ENCODE assay signal across 28 cellular contexts in the genomic region with DNA sequence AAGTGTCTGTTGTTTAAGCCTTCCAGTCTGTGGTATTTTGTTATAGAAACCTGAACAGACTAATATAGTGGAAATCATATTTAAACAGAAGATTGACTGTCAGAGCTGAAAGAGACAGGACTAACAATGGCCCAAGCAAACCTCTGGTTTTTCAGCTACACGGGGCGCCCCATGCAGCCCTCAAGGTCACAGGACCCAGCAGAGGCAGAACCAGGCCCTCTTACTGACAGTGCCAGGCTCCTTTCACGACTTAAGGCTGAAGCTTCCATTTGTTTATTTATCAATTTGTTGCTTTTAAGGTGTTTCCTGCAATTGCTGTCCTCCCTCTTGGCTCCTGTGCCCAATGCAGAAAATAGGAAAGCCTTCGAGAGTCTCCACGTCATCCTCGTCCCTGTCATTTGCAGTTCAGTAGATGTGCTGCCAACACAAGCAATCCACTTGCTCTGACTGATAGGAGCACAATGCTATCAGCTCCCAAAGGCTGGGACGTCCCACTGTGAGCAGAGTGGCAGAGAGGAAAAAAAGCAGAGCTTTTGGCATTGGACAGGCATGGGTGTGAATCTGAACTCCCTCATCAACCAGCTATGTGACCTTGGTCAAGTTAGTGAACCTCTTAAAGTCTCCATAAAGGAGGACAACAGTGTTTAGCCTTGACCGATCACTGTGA. TPM values are rescaled to one million over a fixed set of nuclear protein-coding genes. Genes with fewer than 3 reads are reported as not detected.
DNase-seq lines count a peak whose midpoint lies in the region; ATAC-seq, FAIRE-seq and TF ChIP-seq lines count a peak whose summit lies in the region.
"Had no signal": no experiment of that assay in that cellular context is flagged by ENCODE, and none has a peak within 500 bp of the region (broad histone marks: within the 10 kb centered on the region; RNA-seq: fewer than 3 reads in every experiment).

No MANE protein-coding gene starts in this region.

- H3K9ac ChIP-seq in Karpas-422 (ENCODE audit: low read length), result no peak overlapping the region
- H3K9ac ChIP-seq in H1 (replicated peaks in 1 of 4; ENCODE audit: extremely low read depth in 1 of 4, low read depth in 3 of 4, low read length in 3 of 4), result no peak overlapping the region
- H3K9ac ChIP-seq in neural progenitor cell, result no peak overlapping the region
- H3K9ac ChIP-seq: KMS-11 had no signal

- TF ChIP-seq POLR2A in H1 (IDR thresholded peaks at IDR 0.05; ENCODE audit: control extremely low read depth in 1 of 2, low read depth in 2 of 2, low read length in 2 of 2) (no peak), sigmoid colon (IDR thresholded peaks at IDR 0.05) (no peak)

- H3K4me3 ChIP-seq in Karpas-422 (ENCODE audit: low read length) (no peak overlapping the region), H1 (ENCODE audit: extremely low read depth in 1 of 4, insufficient read depth in 2 of 4, low read depth in 3 of 4, low read length in 4 of 4) (no peak overlapping the region), left ventricle myocardium inferior (no peak overlapping the region), neural progenitor cell (no peak overlapping the region), sigmoid colon (no peak overlapping the region)
- H3K4me3 ChIP-seq: A549, SJCRH30 had no signal

- no peak overlapping the region for H2AK5ac ChIP-seq in H1 (ENCODE audit: low read depth, low read length)

- TF ChIP-seq RAD21 in H1 (IDR thresholded peaks at IDR 0.05 in 1 of 2, conservative IDR thresholded peaks at IDR 0.05 in 1 of 2; ENCODE audit: low read depth in 2 of 2, low read length in 2 of 2), result no peak

- H3K23ac ChIP-seq in H1 (ENCODE audit: insufficient read length), result no peak overlapping the region

- H4K5ac ChIP-seq in H1 (ENCODE audit: insufficient read length, low read depth, low read length), result no peak overlapping the region

- H3K79me1 ChIP-seq in H1 (ENCODE audit: low read depth, low read length), result no peaks in the 10 kb centered on the region

- H2BK15ac ChIP-seq in H1 (ENCODE audit: low read length), result no peak overlapping the region

- no peak for FAIRE-seq in H1 (lab: Jason Lieb, UNC)
- FAIRE-seq: A549, GM12891, H54, RCC 7860 had no signal

- peaks cover 2% of the 10 kb centered on the region for H3K4me1 Mint-ChIP-seq in neural progenitor cell
- no peaks in the 10 kb centered on the region for H3K4me1 Mint-ChIP-seq in activated CD8-positive, alpha-beta memory T cell treated with anti-CD3 and anti-CD28 coated beads, Interleukin-2, amount 10 ng/mL, durations not matched to agents 7 days and 5 days
- H3K4me1 Mint-ChIP-seq: CD8-positive, alpha-beta memory T cell; IgD-negative memory B cell had no signal

- H4K8ac ChIP-seq in H1 (ENCODE audit: extremely low read depth, insufficient read depth, low read length), result no peak overlapping the region

- no peak overlapping the region for H2BK5ac ChIP-seq in H1 (ENCODE audit: low read depth, low read length)

- 82% methylated on average over 8 of the region's 8 CpGs; no CpG with 5 or more reads in 1 of the 2 experiments for WGBS in H1 (ENCODE audit: extremely low coverage in 1 of 2, insufficient coverage in 1 of 2, insufficient read length in 1 of 2, insufficient replicate concordance in 2 of 2, low coverage in 1 of 2, low lambda C conversion rate in 2 of 2, missing lambda C conversion rate in 1 of 2), 2 experiments
- 80 to 85% methylated on average over 8 of the region's 8 CpGs for WGBS in sigmoid colon, 2 donors

- H3F3A ChIP-seq in neural progenitor cell (ENCODE audit: low read depth), result no peaks in the 10 kb centered on the region

- H3K4me1 ChIP-seq in Karpas-422 (ENCODE audit: low read length) (no peaks in the 10 kb centered on the region), H1 (replicated peaks in 1 of 4; ENCODE audit: control insufficient read depth in 3 of 4, insufficient read depth in 4 of 4, low read length in 3 of 4) (no peaks in the 10 kb centered on the region), left ventricle myocardium inferior (peaks cover 6% of the 10 kb centered on the region), neural progenitor cell (peaks cover 9% of the 10 kb centered on the region), sigmoid colon (no peaks in the 10 kb centered on the region)
- H3K4me1 ChIP-seq: A549, SJCRH30 had no signal

- no peaks in the 10 kb centered on the region for H3K23me2 ChIP-seq in H1 (ENCODE audit: low read depth, low read length)

- no peaks in the 10 kb centered on the region for H3K9me2 ChIP-seq in Karpas-422 (replicated peaks; ENCODE audit: insufficient read depth, low read length)

- no peaks in the 10 kb centered on the region for H3K9me3 ChIP-seq in Karpas-422 (ENCODE audit: low read length)
- H3K9me3 ChIP-seq in H1 (ENCODE audit: insufficient read depth in 2 of 2, low read depth in 1 of 2, low read length in 1 of 2), result no peaks in the 10 kb centered on the region
- no peaks in the 10 kb centered on the region for H3K9me3 ChIP-seq in left ventricle myocardium inferior (replicated peaks)
- H3K9me3 ChIP-seq in neural progenitor cell (ENCODE audit: low read depth), result no peaks in the 10 kb centered on the region
- no peaks in the 10 kb centered on the region for H3K9me3 ChIP-seq in sigmoid colon
- H3K9me3 ChIP-seq: A549, SJCRH30 had no signal

- POLR2A ChIA-PET in H1 (lab: Charles Lee; ENCODE audit: partially characterized antibody), result interaction anchor here (0.9 to 3.8 kb wide), 2 partner anchors 10 to 16 kb away, joined by 3 to 25 read pairs; a partner anchor contains a TSS

- H3K56ac ChIP-seq in H1 (replicated peaks; ENCODE audit: insufficient read length, low read depth, low read length), result no peak overlapping the region

- H2BK20ac ChIP-seq in H1 (ENCODE audit: low read length), result no peak overlapping the region

- no peaks in the 10 kb centered on the region for H3K9me3 Mint-ChIP-seq in neural progenitor cell
- H3K9me3 Mint-ChIP-seq in activated CD8-positive, alpha-beta memory T cell treated with anti-CD3 and anti-CD28 coated beads, Interleukin-2, amount 10 ng/mL, durations not matched to agents 7 days and 5 days (ENCODE audit: low read depth), result no peaks in the 10 kb centered on the region
- H3K9me3 Mint-ChIP-seq: CD8-positive, alpha-beta memory T cell; IgD-negative memory B cell had no signal

- no peak overlapping the region for H2BK12ac ChIP-seq in H1 (ENCODE audit: low read depth, low read length)

- no peak overlapping the region for H3K27ac ChIP-seq in Karpas-422 (ENCODE audit: low read length)
- H3K27ac ChIP-seq in H1 (ENCODE audit: low read depth, low read length), result no peak overlapping the region
- H3K27ac ChIP-seq in left ventricle myocardium inferior (replicated peaks), result peak overlapping the region; percentile 78
- H3K27ac ChIP-seq in neural progenitor cell, result no peak overlapping the region
- H3K27ac ChIP-seq in sigmoid colon, result no peak overlapping the region
- H3K27ac ChIP-seq: A549, KMS-11, SJCRH30 had no signal

- DNase-seq in Karpas-422 (peak; percentile 27), H1 (ENCODE audit: low read depth in 1 of 2, low spot score in 2 of 2) (no peak), left ventricle myocardium inferior (peak; percentile 23), neural progenitor cell (ENCODE audit: low spot score) (no peak), COR-L47 (lab: John Stamatoyannopoulos, UW) (no peak), sigmoid colon (no peak), medulla oblongata (ENCODE audit: extremely low spot score) (no peak)
- no peak for DNase-seq in activated CD8-positive, alpha-beta memory T cell treated with anti-CD3 and anti-CD28 coated beads, Interleukin-2, amount 10 ng/mL, durations not matched to agents 7 days and 5 days
- DNase-seq: C1 segment of cervical spinal cord; Calu3; CD8-positive, alpha-beta memory T cell; DMS79 treated with DMSO at 0.1 percent for 48 hours; GF-D8; MV-4-11; NCI-H1105; NCI-H146; NCI-H1930; NCI-H2107; NCI-H524; NCI-H774; SJCRH30 had no signal

- intact Hi-C loops in left ventricle myocardium inferior (cut with micrococcal nuclease), result no loop called here
- intact Hi-C loops in sigmoid colon (cut with DNase I), result no loop called here

- no peak for TF ChIP-seq EP300 in H1 (IDR thresholded peaks at IDR 0.05; ENCODE audit: borderline replicate concordance in 1 of 2, low read depth in 2 of 2, low read length in 2 of 2)
- no peak for TF ChIP-seq EP300 in sigmoid colon (IDR thresholded peaks at IDR 0.05)

- H3K27me3 ChIP-seq in Karpas-422 (ENCODE audit: low read length) (0 out of 2 replicates have a peak, but pooled peaks cover 3% of the 10 kb centered on the region), H1 (replicated peaks in 1 of 4; ENCODE audit: control insufficient read depth in 3 of 4, extremely low read depth in 1 of 4, insufficient read depth in 3 of 4, low read length in 3 of 4) (no peaks in the 10 kb centered on the region), left ventricle myocardium inferior (ENCODE audit: low read depth) (peaks cover 7% of the 10 kb centered on the region), neural progenitor cell (no peaks in the 10 kb centered on the region), sigmoid colon (no peaks in the 10 kb centered on the region)
- H3K27me3 ChIP-seq: SJCRH30 had no signal

- no peak overlapping the region for H3K18ac ChIP-seq in H1 (ENCODE audit: extremely low read depth, low read length)

- ATAC-seq in activated CD8-positive, alpha-beta memory T cell treated with anti-CD3 and anti-CD28 coated beads, Interleukin-2, amount 10 ng/mL, durations not matched to agents 7 days and 5 days, result no peak
- ATAC-seq: A549, SK-N-SH treated with all-trans-retinoic acid at 6 μM for 48 hours had no signal

- H3K4me2 ChIP-seq in Karpas-422 (ENCODE audit: low read depth, low read length, poor library complexity, severe bottlenecking) (no peak overlapping the region), H1 (ENCODE audit: insufficient read depth in 1 of 2, low read depth in 2 of 2, low read length in 2 of 2) (no peak overlapping the region), neural progenitor cell (no peak overlapping the region)
- H3K4me2 ChIP-seq: A549, KMS-11 had no signal

- no peak overlapping the region for H3K14ac ChIP-seq in H1 (ENCODE audit: insufficient read length)

- no peak overlapping the region for H2BK120ac ChIP-seq in H1 (replicated peaks; ENCODE audit: low read depth, low read length)

- H3K79me2 ChIP-seq in Karpas-422 (ENCODE audit: low read length), result no peaks in the 10 kb centered on the region
- no peaks in the 10 kb centered on the region for H3K79me2 ChIP-seq in H1 (ENCODE audit: control insufficient read depth in 1 of 2, insufficient read depth in 2 of 2, low read length in 2 of 2)
- no peaks in the 10 kb centered on the region for H3K79me2 ChIP-seq in neural progenitor cell (ENCODE audit: low read depth)

- no peak overlapping the region for H4K91ac ChIP-seq in H1 (replicated peaks; ENCODE audit: insufficient read length, low read length)

- CTCF ChIA-PET in H1 (lab: Charles Lee; ENCODE audit: partially characterized antibody), result interaction anchor here (0.7 to 2.1 kb wide), 3 partner anchors 10 to 1444 kb away, joined by 3 to 8 read pairs (median 4); no protein-coding TSS in a partner anchor
- CTCF ChIA-PET in activated CD8-positive, alpha-beta memory T cell treated with anti-CD3 and anti-CD28 coated beads, Interleukin-2, amount 10 ng/mL, durations not matched to agents 7 days and 5 days (lab: Charles Lee), result no interaction called here

- TF ChIP-seq CTCF in H1 (IDR thresholded peaks at IDR 0.05; ENCODE audit: control extremely low read depth in 1 of 3, insufficient read depth in 1 of 3, low read depth in 1 of 3, low read length in 3 of 3) (no peak), left ventricle myocardium inferior (IDR thresholded peaks at IDR 0.05; ENCODE audit: borderline replicate concordance) (no peak), neural progenitor cell (IDR thresholded peaks at IDR 0.05) (no peak), sigmoid colon (IDR thresholded peaks at IDR 0.05) (no peak)

- no peaks in the 10 kb centered on the region for H4K20me1 ChIP-seq in Karpas-422 (ENCODE audit: insufficient read depth, low read depth, low read length)
- no peaks in the 10 kb centered on the region for H4K20me1 ChIP-seq in H1 (replicated peaks in 1 of 2; ENCODE audit: control insufficient read depth in 1 of 2, insufficient read depth in 2 of 2, low read length in 2 of 2)
- H4K20me1 ChIP-seq in neural progenitor cell (ENCODE audit: low read depth), result no peaks in the 10 kb centered on the region

- H3K36me3 Mint-ChIP-seq in neural progenitor cell, result no peaks in the 10 kb centered on the region
- H3K36me3 Mint-ChIP-seq in activated CD8-positive, alpha-beta memory T cell treated with anti-CD3 and anti-CD28 coated beads, Interleukin-2, amount 10 ng/mL, durations not matched to agents 7 days and 5 days, result no peaks in the 10 kb centered on the region
- H3K36me3 Mint-ChIP-seq: CD8-positive, alpha-beta memory T cell; IgD-negative memory B cell had no signal

- peaks cover 2% of the 10 kb centered on the region for H3K27me3 Mint-ChIP-seq in neural progenitor cell (ENCODE audit: insufficient read depth, low read depth)
- H3K27me3 Mint-ChIP-seq in activated CD8-positive, alpha-beta memory T cell treated with anti-CD3 and anti-CD28 coated beads, Interleukin-2, amount 10 ng/mL, durations not matched to agents 7 days and 5 days, result peaks cover 35% of the 10 kb centered on the region

- H3K4me3 Mint-ChIP-seq in neural progenitor cell, result no peak overlapping the region
- H3K4me3 Mint-ChIP-seq in activated CD8-positive, alpha-beta memory T cell treated with anti-CD3 and anti-CD28 coated beads, Interleukin-2, amount 10 ng/mL, durations not matched to agents 7 days and 5 days, result no peak overlapping the region
- H3K4me3 Mint-ChIP-seq: CD8-positive, alpha-beta memory T cell; IgD-negative memory B cell had no signal

- H3K4ac ChIP-seq in H1 (replicated peaks; ENCODE audit: insufficient read length, low read depth, low read length), result no peak overlapping the region

- H2AFZ ChIP-seq in Karpas-422 (ENCODE audit: low read length) (no peak overlapping the region), H1 (ENCODE audit: low read length) (peak overlapping the region; percentile 31; the same call in 1 of the 2 replicates), neural progenitor cell (replicated peaks) (no peak overlapping the region)

- H3K36me3 ChIP-seq in Karpas-422 (ENCODE audit: insufficient read depth, low read length), result no peaks in the 10 kb centered on the region
- H3K36me3 ChIP-seq in H1 (ENCODE audit: control insufficient read depth in 2 of 4, insufficient read depth in 4 of 4, low read length in 3 of 4), result no peaks in the 10 kb centered on the region
- H3K36me3 ChIP-seq in left ventricle myocardium inferior, result no peaks in the 10 kb centered on the region
- H3K36me3 ChIP-seq in neural progenitor cell, result no peaks in the 10 kb centered on the region
- H3K36me3 ChIP-seq in sigmoid colon, result no peaks in the 10 kb centered on the region
- H3K36me3 ChIP-seq: SJCRH30 had no signal

- H3K27ac Mint-ChIP-seq in neural progenitor cell, result peak overlapping the region; percentile 61
- no peak overlapping the region for H3K27ac Mint-ChIP-seq in activated CD8-positive, alpha-beta memory T cell treated with anti-CD3 and anti-CD28 coated beads, Interleukin-2, amount 10 ng/mL, durations not matched to agents 7 days and 5 days
- H3K27ac Mint-ChIP-seq: CD8-positive, alpha-beta memory T cell; IgD-negative memory B cell had no signal

RNA-seq across cellular contexts. Expression of a gene that starts 10.5 kb away (rescaled TPM):
- total RNA-seq in Karpas-422 (2014; rRNA removed; shearing (Covaris generic); ENCODE audit: low replicate concordance), result 39.9 and 45.4 TPM in 2 replicates
- 107 and 114 TPM in 2 replicates for total RNA-seq in H1 (2021; fragmentation: NEBNext Ultra II Directional; extraction: Animal tissue kit (Norgen Biotek cat#: 25700))
- 26.8 and 44.5 TPM in 2 replicates for polyA plus RNA-seq in H1 (2011; rRNA removed)
- polyA plus RNA-seq in H1 (2011; cell fraction: cytosol; rRNA removed), result 24.8 TPM
- polyA plus RNA-seq in H1 (2011; cell fraction: nucleus; rRNA removed), result 56.4 TPM
- polyA plus RNA-seq in H1 (2012, experiment 1 of 2), result 39.3 to 50.8 TPM (median 47.6 TPM) in 4 replicates
- polyA plus RNA-seq in H1 (2012, experiment 2 of 2), result 32.9 TPM
- polyA plus RNA-seq in H1 (2013, experiment 1 of 2), result 65.9 TPM
- polyA plus RNA-seq in H1 (2013, experiment 2 of 2), result 59.6 TPM
- 65.5 and 70.8 TPM in 2 replicates for polyA minus RNA-seq in H1 (2011; rRNA and poly(A)+ RNA removed)
- polyA minus RNA-seq in H1 (2011; cell fraction: cytosol; rRNA and poly(A)+ RNA removed), result 51.4 TPM
- 52.4 TPM for polyA minus RNA-seq in H1 (2011; cell fraction: nucleus; rRNA and poly(A)+ RNA removed)
- 10.3 TPM for total RNA-seq in left ventricle myocardium inferior
- 12.4 and 16.2 TPM in 2 replicates for total RNA-seq in neural progenitor cell (ENCODE audit: low replicate concordance)
- 100 to 1,000 TPM; 101 to 105 TPM for total RNA-seq in activated CD8-positive, alpha-beta memory T cell treated with anti-CD3 and anti-CD28 coated beads, Interleukin-2, amount 10 ng/mL, durations not matched to agents 7 days and 5 days
- total RNA-seq in sigmoid colon, result 10 to 100 TPM; 11.8 to 21.3 (median 15.9) TPM
- polyA plus RNA-seq in sigmoid colon, result 10 to 100 TPM in 1 of 3 donors, 1 to 10 TPM in 2; 2.4 to 25.6 (median 3.5) TPM

Comparison
In these comparisons a context has a peak if more than half of its experiments do, and no peak if none do; other contexts are left out.
1. DNase-seq: peak in Karpas-422 (single experiment) and left ventricle myocardium inferior (single experiment); none in H1 (0 of 2), neural progenitor cell (single experiment), activated CD8-positive, alpha-beta memory T cell treated with anti-CD3 and anti-CD28 coated beads, Interleukin-2, amount 10 ng/mL, durations not matched to agents 7 days and 5 days (single experiment), COR-L47 (single experiment), sigmoid colon (single experiment) and medulla oblongata (single experiment).